In the genomic region with DNA sequence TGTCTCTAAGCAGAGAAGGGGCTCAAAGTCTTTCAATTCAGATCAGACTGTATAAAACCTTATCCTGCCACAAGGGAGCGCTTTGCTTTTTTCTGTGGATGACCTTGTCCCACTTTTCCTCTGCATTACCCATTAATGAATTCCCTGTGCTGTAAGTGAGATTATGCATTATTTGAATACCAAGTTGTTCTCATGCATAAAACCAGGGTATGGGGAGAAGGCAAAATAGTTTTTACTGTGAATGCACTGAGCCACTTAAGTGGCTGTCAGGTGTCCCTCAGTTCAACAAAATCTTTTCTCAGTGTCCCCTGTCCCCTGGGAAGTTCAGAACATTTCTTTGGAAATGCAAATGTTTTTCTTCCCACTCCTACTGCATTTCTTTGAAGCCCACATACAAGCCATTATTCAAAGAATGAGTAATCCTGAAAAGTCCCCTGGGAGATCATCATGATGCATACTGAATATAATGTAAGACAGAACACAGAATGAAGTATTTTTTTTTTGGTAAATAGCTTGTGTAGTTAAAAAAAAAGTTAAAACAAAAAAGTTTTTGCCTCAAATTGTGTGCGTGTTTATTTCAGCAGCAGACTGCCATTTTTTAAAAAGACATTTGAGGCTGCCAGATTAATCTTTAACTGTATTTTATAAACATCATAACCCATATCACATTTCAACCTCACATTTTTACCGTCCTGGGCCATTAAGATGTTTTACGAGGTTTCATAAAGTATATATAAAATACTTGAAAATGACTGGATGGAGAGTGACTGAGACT, we compare ENCODE assay signal across 10 cellular contexts.
DNase-seq lines count a peak whose midpoint lies in the region; ATAC-seq lines count a peak whose summit lies in the region.
"Had no signal": no experiment of that assay in that cellular context is flagged by ENCODE, and none has a peak within 500 bp of the region (broad histone marks: within the 10 kb centered on the region; RNA-seq: fewer than 3 reads in every experiment).

No MANE protein-coding gene starts in this region.

- DNase-seq in AG08395 (ENCODE audit: low spot score) (peak; percentile 5), SW480 (ENCODE audit: low spot score) (peak; percentile 22), islet precursor cell (peak; percentile 59)
- DNase-seq in activated CD4-positive, CD25-positive, alpha-beta regulatory T cell treated with anti-CD3 and anti-CD28 coated beads, Interleukin-2, amount 50 U/mL, for 72 hours = no peak
- DNase-seq: NCI-H1105 treated with DMSO at 0.1 percent for 48 hours; stimulated activated CD4-positive, alpha-beta T cell treated with anti-CD3 and anti-CD28 coated beads, Interleukin-15, amount 100 ng/mL, for 24 hours had no signal

- peak; percentile 52 for ATAC-seq in HG02798 (IDR thresholded peaks at IDR 0.05; ENCODE audit: poor library complexity, unreplicated experiment)
- ATAC-seq in HG03045 (IDR thresholded peaks at IDR 0.05; ENCODE audit: unreplicated experiment) = no peak
- ATAC-seq in HG03025 (IDR thresholded peaks at IDR 0.05; ENCODE audit: low FRiP score, unreplicated experiment) = no peak
- no peak for ATAC-seq in HG03460 (IDR thresholded peaks at IDR 0.05; ENCODE audit: unreplicated experiment)
